In genomic region chr2:207219036-207219435, GRCh38 we compare ENCODE assay signal across 16 cellular contexts. TPM values are rescaled to one million over a fixed set of nuclear protein-coding genes. Genes with fewer than 3 reads are reported as not detected.
DNase-seq lines count a peak whose midpoint lies in the region; ATAC-seq and TF ChIP-seq lines count a peak whose summit lies in the region.
"Had no signal": no experiment of that assay in that cellular context is flagged by ENCODE, and none has a peak within 500 bp of the region (broad histone marks: within the 10 kb centered on the region; RNA-seq: fewer than 3 reads in every experiment).

No MANE protein-coding gene starts in this region.

- H3K27ac Mint-ChIP-seq in brain (peak overlapping the region; percentile 89 to 99 (median 95)), neural progenitor cell (peak overlapping the region; percentile 58)
- H3K27ac Mint-ChIP-seq: CD4-positive, alpha-beta T cell had no signal

- no peaks in the 10 kb centered on the region for H3K36me3 ChIP-seq in neural progenitor cell
- H3K36me3 ChIP-seq in aorta (ENCODE audit: control insufficient read depth in 1 of 2, insufficient read depth in 2 of 2, low read length in 1 of 2), result no peaks in the 10 kb centered on the region

- no peaks in the 10 kb centered on the region for H3K9me3 ChIP-seq in neural progenitor cell (ENCODE audit: low read depth)
- no peaks in the 10 kb centered on the region for H3K9me3 ChIP-seq in aorta (ENCODE audit: control insufficient read depth, low read length)
- H3K9me3 ChIP-seq: Caco-2 had no signal

- intact Hi-C loops in Right ventricle myocardium inferior (cut with DNase I) (no loop called here), aorta (cut with DNase I) (no loop called here)

- no peak overlapping the region for H2AFZ ChIP-seq in neural progenitor cell (replicated peaks)

- TF ChIP-seq CTCF in brain (conservative IDR thresholded peaks at IDR 0.05) (no peak), neural progenitor cell (IDR thresholded peaks at IDR 0.05) (no peak)

- ATAC-seq in Right ventricle myocardium inferior, result no peak
- no peak for ATAC-seq in aorta (ENCODE audit: low FRiP score)
- ATAC-seq: HepG2 had no signal

- peaks cover 48% of the 10 kb centered on the region for H3K4me1 ChIP-seq in neural progenitor cell
- H3K4me1 ChIP-seq in aorta (ENCODE audit: control insufficient read depth in 1 of 2, insufficient read depth in 2 of 2, low read length in 2 of 2), result no peaks in the 10 kb centered on the region
- H3K4me1 ChIP-seq: Caco-2 had no signal

- no peaks in the 10 kb centered on the region for H4K20me1 ChIP-seq in neural progenitor cell (ENCODE audit: low read depth)

- H3K79me2 ChIP-seq in neural progenitor cell (ENCODE audit: low read depth), result no peaks in the 10 kb centered on the region

- H3K27me3 ChIP-seq in neural progenitor cell (no peaks in the 10 kb centered on the region), aorta (ENCODE audit: control insufficient read depth in 1 of 2, insufficient read depth in 2 of 2, low read length in 1 of 2) (no peaks in the 10 kb centered on the region)

- WGBS in aorta, 2 donors, result 62 to 72% methylated on average over 2 of the region's 2 CpGs

- H3K4me2 ChIP-seq in neural progenitor cell, result no peak overlapping the region

- H3K36me3 Mint-ChIP-seq in brain, result no peaks in the 10 kb centered on the region
- no peaks in the 10 kb centered on the region for H3K36me3 Mint-ChIP-seq in neural progenitor cell

- no peaks in the 10 kb centered on the region for H3F3A ChIP-seq in neural progenitor cell (ENCODE audit: low read depth)

- H3K4me3 Mint-ChIP-seq in brain, result peak overlapping the region in 4 of 5 experiments; percentile 41 to 69 (median 52)
- H3K4me3 Mint-ChIP-seq in neural progenitor cell, result no peak overlapping the region
- H3K4me3 Mint-ChIP-seq: CD4-positive, alpha-beta T cell had no signal

- H3K4me1 Mint-ChIP-seq in brain, result peaks cover 90% of the 10 kb centered on the region
- peaks cover 79% of the 10 kb centered on the region for H3K4me1 Mint-ChIP-seq in neural progenitor cell

- H3K9me3 Mint-ChIP-seq in brain (no peaks in the 10 kb centered on the region), neural progenitor cell (no peaks in the 10 kb centered on the region)
- H3K9me3 Mint-ChIP-seq: CD4-positive, alpha-beta T cell had no signal

- H3K9ac ChIP-seq in neural progenitor cell, result no peak overlapping the region

- H3K4me3 ChIP-seq in neural progenitor cell (no peak overlapping the region), aorta (ENCODE audit: low read length in 2 of 2) (no peak overlapping the region)

- H3K27ac ChIP-seq in neural progenitor cell (no peak overlapping the region), aorta (ENCODE audit: low read depth in 1 of 2, low read length in 2 of 2) (no peak overlapping the region)

- H3K27me3 Mint-ChIP-seq in brain, result no peaks in the 10 kb centered on the region
- peaks cover 7% of the 10 kb centered on the region for H3K27me3 Mint-ChIP-seq in neural progenitor cell (ENCODE audit: insufficient read depth, low read depth)

- DNase-seq in NCI-H82 (lab: John Stamatoyannopoulos, UW) (peak; percentile 49), NCI-H82 treated with DMSO at 0.1 percent for 48 hours (lab: John Stamatoyannopoulos, UW; ENCODE audit: unreplicated experiment) (no peak), neural progenitor cell (ENCODE audit: low spot score) (no peak), Right ventricle myocardium inferior (ENCODE audit: missing footprints) (no peak), germinal center (ENCODE audit: low spot score) (no peak), aorta (no peak)
- DNase-seq: Caco-2; CD4-positive, alpha-beta T cell; DMS53; KG1; MV-4-11; NCI-H187 treated with DMSO at 0.1 percent for 48 hours; NCI-H446 treated with DMSO at 0.1 percent for 48 hours; PC-3 had no signal

RNA-seq across cellular contexts. Expression of gene KLF7, which starts 53.3 kb away (rescaled TPM):
- 11.2 TPM for polyA plus RNA-seq in brain (ENCODE audit: insufficient read depth, low read depth, low replicate concordance)
- 5.2 and 7.2 TPM in 2 replicates for total RNA-seq in neural progenitor cell (ENCODE audit: low replicate concordance)
- 25.3 TPM for total RNA-seq in Right ventricle myocardium inferior
- total RNA-seq in aorta, result 10 to 100 TPM; 74.5 to 90.9 TPM
- polyA plus RNA-seq in aorta, result 1 to 10 TPM; 5.8 to 6.3 TPM
